ENCODE assay signal across 10 cellular contexts in genomic region chr17:28524476-28525415, GRCh38. TPM values are rescaled to one million over a fixed set of nuclear protein-coding genes. Genes with fewer than 3 reads are reported as not detected.
DNase-seq lines count a peak whose midpoint lies in the region; ATAC-seq and TF ChIP-seq lines count a peak whose summit lies in the region.
"Had no signal": no experiment of that assay in that cellular context is flagged by ENCODE, and none has a peak within 500 bp of the region (broad histone marks: within the 10 kb centered on the region; RNA-seq: fewer than 3 reads in every experiment).

No MANE protein-coding gene starts in this region.

- no peaks in the 10 kb centered on the region for H3K27me3 ChIP-seq in GM23248 (replicated peaks; ENCODE audit: insufficient read depth)
- H3K27me3 ChIP-seq in adipocyte (replicated peaks; ENCODE audit: control insufficient read depth, insufficient read depth, low read length): peaks cover 9% of the 10 kb centered on the region
- H3K27me3 ChIP-seq in smooth muscle cell (ENCODE audit: low read depth): no peaks in the 10 kb centered on the region

- DNase-seq in GM23248 (peak; percentile 78), adipocyte (ENCODE audit: low read depth) (peak; percentile 55), islet precursor cell (peak; percentile 76), smooth muscle cell (lab: John Stamatoyannopoulos, UW; ENCODE audit: unreplicated experiment) (no peak), NCI-H2081 (lab: John Stamatoyannopoulos, UW) (no peak), HUDEP-2 (lab: John Stamatoyannopoulos, UW; ENCODE audit: unreplicated experiment in 76 of 76) (no peak), DMS153 treated with DMSO at 0.1 percent for 48 hours (lab: John Stamatoyannopoulos, UW; ENCODE audit: unreplicated experiment) (no peak)
- DNase-seq: NCI-H187 had no signal

- H2AFZ ChIP-seq in GM23248: no peak overlapping the region
- peak overlapping the region; percentile 55 for H2AFZ ChIP-seq in smooth muscle cell (ENCODE audit: low read depth)

- H3K4me3 ChIP-seq in GM23248 (no peak overlapping the region), adipocyte (ENCODE audit: low read length) (no peak overlapping the region), smooth muscle cell (no peak overlapping the region)

- H3K4me2 ChIP-seq in GM23248 (ENCODE audit: unreplicated experiment) (no peak overlapping the region), smooth muscle cell (peak overlapping the region; percentile 54)

- peaks cover 18% of the 10 kb centered on the region for H3K4me1 ChIP-seq in GM23248 (ENCODE audit: insufficient read depth)
- peaks cover 7% of the 10 kb centered on the region for H3K4me1 ChIP-seq in adipocyte (ENCODE audit: control insufficient read depth, insufficient read depth, low read length)
- peaks cover 4% of the 10 kb centered on the region for H3K4me1 ChIP-seq in smooth muscle cell (ENCODE audit: low read depth)

- H3K27ac ChIP-seq in GM23248 (no peak overlapping the region), smooth muscle cell (ENCODE audit: low read depth) (peak overlapping the region; percentile 28)

- H3K79me2 ChIP-seq in GM23248 (ENCODE audit: insufficient read depth): no peaks in the 10 kb centered on the region
- no peaks in the 10 kb centered on the region for H3K79me2 ChIP-seq in smooth muscle cell (ENCODE audit: low read depth)

- no peaks in the 10 kb centered on the region for H4K20me1 ChIP-seq in GM23248 (ENCODE audit: insufficient read depth)
- H4K20me1 ChIP-seq in smooth muscle cell (ENCODE audit: low read depth): no peaks in the 10 kb centered on the region

- TF ChIP-seq CTCF in smooth muscle cell (IDR thresholded peaks at IDR 0.05; ENCODE audit: borderline replicate concordance, insufficient read depth, poor library complexity, severe bottlenecking): no peak

- in situ Hi-C loops in GM23248 (cut with MboI): no loop called here

- H3K9ac ChIP-seq in GM23248 (no peak overlapping the region), adipocyte (ENCODE audit: low read length) (no peak overlapping the region), smooth muscle cell (ENCODE audit: low read depth) (no peak overlapping the region)

- ATAC-seq in GM18498 (IDR thresholded peaks at IDR 0.05; ENCODE audit: unreplicated experiment): no peak

- H3K9me2 ChIP-seq in GM23248 (ENCODE audit: insufficient read depth): no peaks in the 10 kb centered on the region

- H3K36me3 ChIP-seq in GM23248 (ENCODE audit: low read depth): no peaks in the 10 kb centered on the region
- no peaks in the 10 kb centered on the region for H3K36me3 ChIP-seq in adipocyte (ENCODE audit: control insufficient read depth, insufficient read depth, low read length, severe bottlenecking)
- no peaks in the 10 kb centered on the region for H3K36me3 ChIP-seq in smooth muscle cell (ENCODE audit: low read depth)

- H3K9me3 ChIP-seq in GM23248 (ENCODE audit: low read depth) (no peaks in the 10 kb centered on the region), adipocyte (ENCODE audit: control insufficient read depth, low read length) (no peaks in the 10 kb centered on the region), smooth muscle cell (replicated peaks; ENCODE audit: low read depth) (no peaks in the 10 kb centered on the region)

- 85 to 86% methylated on average over 24 to 25 of the region's 25 CpGs for WGBS in GM23248 (ENCODE audit: low coverage in 1 of 2, low lambda C conversion rate in 2 of 2, missing lambda C conversion rate in 2 of 2), 2 experiments
- WGBS in smooth muscle cell (ENCODE audit: low lambda C conversion rate): 90% methylated on average over 25 of the region's 25 CpGs

- H3F3A ChIP-seq in GM23248 (ENCODE audit: insufficient read depth): no peaks in the 10 kb centered on the region
- no peaks in the 10 kb centered on the region for H3F3A ChIP-seq in smooth muscle cell (ENCODE audit: low read depth)

RNA-seq across cellular contexts. Expression of gene FOXN1, which starts 18.6 kb away (rescaled TPM):
- not detected in 2 replicates for total RNA-seq in GM23248 (2014; rRNA removed; shearing (Covaris generic))
- polyA plus RNA-seq in GM23248 (2016; fragmentation: Nextera tagmentation; extraction: Ambion mirVana) (not detected in 2 replicates), smooth muscle cell (not detected in 2 replicates)
- 0.36 TPM in 1 of 2 replicates, not detected in the other for total RNA-seq in smooth muscle cell
- total RNA-seq: activated CD8-positive, alpha-beta memory T cell treated with anti-CD3 and anti-CD28 coated beads for 36 hours had no signal

RNA-seq across cellular contexts. Expression of gene UNC119, which starts 27.7 kb away (rescaled TPM):
- 30.9 and 50.9 TPM in 2 replicates for total RNA-seq in GM23248 (2014; rRNA removed; shearing (Covaris generic))
- polyA plus RNA-seq in GM23248 (2016; fragmentation: Nextera tagmentation; extraction: Ambion mirVana): 28.8 and 29.4 TPM in 2 replicates
- total RNA-seq in smooth muscle cell: 46.9 and 48.3 TPM in 2 replicates
- 35.9 and 40.2 TPM in 2 replicates for polyA plus RNA-seq in smooth muscle cell

RNA-seq across cellular contexts. Expression of gene PIGS, which starts 46.6 kb away (rescaled TPM):
- 57.8 and 76.0 TPM in 2 replicates for total RNA-seq in GM23248 (2014; rRNA removed; shearing (Covaris generic))
- 68.8 and 72.7 TPM in 2 replicates for polyA plus RNA-seq in GM23248 (2016; fragmentation: Nextera tagmentation; extraction: Ambion mirVana)
- total RNA-seq in smooth muscle cell: 27.4 and 61.3 TPM in 2 replicates
- 69.2 and 75.4 TPM in 2 replicates for polyA plus RNA-seq in smooth muscle cell

RNA-seq across cellular contexts. Expression of gene SLC13A2, which starts 51.3 kb away (rescaled TPM):
- not detected in 2 replicates for total RNA-seq in GM23248 (2014; rRNA removed; shearing (Covaris generic))
- polyA plus RNA-seq in GM23248 (2016; fragmentation: Nextera tagmentation; extraction: Ambion mirVana): not detected in 2 replicates
- total RNA-seq in smooth muscle cell: not detected in 2 replicates
- not detected in 2 replicates for polyA plus RNA-seq in smooth muscle cell
- total RNA-seq: activated CD8-positive, alpha-beta memory T cell treated with anti-CD3 and anti-CD28 coated beads for 36 hours had no signal

RNA-seq across cellular contexts. Expression of gene ALDOC, which starts 51.9 kb away (rescaled TPM):
- 36.4 and 47.3 TPM in 2 replicates for total RNA-seq in GM23248 (2014; rRNA removed; shearing (Covaris generic))
- polyA plus RNA-seq in GM23248 (2016; fragmentation: Nextera tagmentation; extraction: Ambion mirVana) (18.4 and 18.5 TPM in 2 replicates), smooth muscle cell (61.7 and 71.5 TPM in 2 replicates)
- total RNA-seq in smooth muscle cell: 72.6 and 106 TPM in 2 replicates

Comparison
In these comparisons a context has a peak if more than half of its experiments do, and no peak if none do; other contexts are left out.
1. DNase-seq: peak in GM23248 (single experiment), adipocyte (single experiment) and islet precursor cell (single experiment); none in smooth muscle cell (single experiment), NCI-H2081 (0 of 2), HUDEP-2 (0 of 76) and DMS153 treated with DMSO at 0.1 percent for 48 hours (single experiment).